1 cellular context compared by ENCODE assay signal in the genomic region with DNA sequence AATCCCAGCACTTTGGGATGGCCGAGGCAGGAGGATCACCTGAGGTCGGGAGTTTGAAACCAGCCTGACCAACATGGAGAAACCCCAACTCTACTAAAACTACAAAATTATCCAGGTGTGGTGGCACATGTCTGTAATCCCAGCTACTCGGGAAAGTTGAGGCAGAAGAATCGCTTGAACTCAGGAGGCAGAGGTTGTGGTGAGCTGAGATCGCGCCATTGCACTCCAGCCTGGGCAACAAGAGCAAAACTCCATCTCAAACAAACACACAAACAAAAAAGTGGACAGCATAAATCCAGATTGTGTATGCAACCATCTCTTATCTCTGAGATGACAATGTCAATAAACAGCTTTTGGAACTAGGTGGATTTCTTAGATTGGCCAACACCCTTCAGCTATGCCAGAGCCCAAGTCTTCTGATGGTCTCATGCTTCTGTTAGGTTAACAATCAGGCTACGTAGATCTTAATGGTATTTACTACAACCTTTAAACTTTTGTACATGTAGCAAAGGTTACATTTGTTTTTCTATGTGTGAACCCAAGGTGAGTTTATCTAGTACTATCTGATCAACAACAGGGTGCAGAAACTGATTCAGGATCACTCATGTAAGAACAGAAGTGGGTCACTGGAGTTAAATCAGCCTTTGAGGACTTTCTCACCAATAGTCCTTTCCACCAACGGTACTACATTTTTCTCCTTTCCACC.
A peak's percentile ranks its signal among the peaks of the same experiment; 100 is the strongest.
TF ChIP-seq lines count a peak whose summit lies in the region.

No MANE protein-coding gene starts in this region.

TF ChIP-seq in HepG2, 621 proteins besides CTCF, POLR2A, EP300 and RAD21 (continued from another document):
- TF ChIP-seq ZNF570 (CRISPR knock-in tag; IDR thresholded peaks at IDR 0.05; ENCODE audit: borderline replicate concordance) (no peak), GATAD2A (CRISPR knock-in tag; IDR thresholded peaks at IDR 0.05) (peak; percentile 83), NCOA5 (CRISPR knock-in tag; IDR thresholded peaks at IDR 0.05) (no peak), SATB2 (CRISPR knock-in tag; IDR thresholded peaks at IDR 0.05) (no peak), THAP11 (CRISPR knock-in tag; IDR thresholded peaks at IDR 0.05) (peak; percentile 35; the same call in 1 of the 2 replicates), ZNF776 (CRISPR knock-in tag; IDR thresholded peaks at IDR 0.05) (no peak), ZNF136 (CRISPR knock-in tag; IDR thresholded peaks at IDR 0.05; ENCODE audit: low read depth) (0 out of 2 replicates have a peak, but pooled peaks have one; percentile 47), TCF12 (IDR thresholded peaks at IDR 0.05) (no peak), TCF12 (CRISPR knock-in tag; IDR thresholded peaks at IDR 0.05) (0 out of 2 replicates have a peak, but pooled peaks have one; percentile 45), ONECUT2 (CRISPR knock-in tag; IDR thresholded peaks at IDR 0.05) (no peak), TCF7 (IDR thresholded peaks at IDR 0.05; ENCODE audit: low read depth) (peak; percentile 60), ZEB1 (IDR thresholded peaks at IDR 0.05; ENCODE audit: insufficient replicate concordance, low read depth) (peak; percentile 40), ZNF619 (CRISPR knock-in tag; IDR thresholded peaks at IDR 0.05) (no peak), AGO2 (optimal IDR thresholded peaks at IDR 0.05; ENCODE audit: low read depth, low read length) (no peak), ZMYM3 (CRISPR knock-in tag; IDR thresholded peaks at IDR 0.05) (0 out of 2 replicates have a peak, but pooled peaks have one; percentile 13), CBX2 (IDR thresholded peaks at IDR 0.05; ENCODE audit: low read depth, low read length) (no peak), CBX2 (CRISPR knock-in tag; IDR thresholded peaks at IDR 0.05; ENCODE audit: low read depth) (no peak), ZNF264 (CRISPR knock-in tag; IDR thresholded peaks at IDR 0.05) (no peak), CBFB (CRISPR knock-in tag; IDR thresholded peaks at IDR 0.05) (no peak), RFXANK (CRISPR knock-in tag; IDR thresholded peaks at IDR 0.05) (no peak), SOX5 (CRISPR knock-in tag; IDR thresholded peaks at IDR 0.05; ENCODE audit: borderline replicate concordance) (peak; percentile 84), TEAD3 (CRISPR knock-in tag; optimal IDR thresholded peaks at IDR 0.05; ENCODE audit: borderline replicate concordance) (peak; percentile 75), ZNF589 (CRISPR knock-in tag; conservative IDR thresholded peaks at IDR 0.05) (no peak), KLF6 (CRISPR knock-in tag; IDR thresholded peaks at IDR 0.05) (no peak), ZBTB20 (CRISPR knock-in tag; IDR thresholded peaks at IDR 0.05; ENCODE audit: borderline replicate concordance, low read depth) (peak; percentile 92; the same call in 1 of the 2 replicates), EED (CRISPR knock-in tag; IDR thresholded peaks at IDR 0.05) (no peak), MAFG (CRISPR knock-in tag; IDR thresholded peaks at IDR 0.05) (no peak), NR2F1 (CRISPR knock-in tag; IDR thresholded peaks at IDR 0.05) (peak in 1 of 2 experiments; percentile 76; a peak in 2 of 4 replicates), ZFP36L2 (CRISPR knock-in tag; IDR thresholded peaks at IDR 0.05) (no peak), HDAC2 (CRISPR knock-in tag; IDR thresholded peaks at IDR 0.05) (peak; percentile 50; the same call in 1 of the 2 replicates), NR2F6 (IDR thresholded peaks at IDR 0.05) (peak; percentile 66; the same call in 1 of the 2 replicates), NR2F6 (CRISPR knock-in tag; IDR thresholded peaks at IDR 0.05) (peak; percentile 61), YEATS4 (CRISPR knock-in tag; IDR thresholded peaks at IDR 0.05; ENCODE audit: borderline replicate concordance) (no peak), NCOA2 (CRISPR knock-in tag; IDR thresholded peaks at IDR 0.05) (peak; percentile 67)
- TF ChIP-seq, protein P1, sequence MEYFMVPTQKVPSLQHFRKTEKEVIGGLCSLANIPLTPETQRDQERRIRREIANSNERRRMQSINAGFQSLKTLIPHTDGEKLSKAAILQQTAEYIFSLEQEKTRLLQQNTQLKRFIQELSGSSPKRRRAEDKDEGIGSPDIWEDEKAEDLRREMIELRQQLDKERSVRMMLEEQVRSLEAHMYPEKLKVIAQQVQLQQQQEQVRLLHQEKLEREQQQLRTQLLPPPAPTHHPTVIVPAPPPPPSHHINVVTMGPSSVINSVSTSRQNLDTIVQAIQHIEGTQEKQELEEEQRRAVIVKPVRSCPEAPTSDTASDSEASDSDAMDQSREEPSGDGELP (IDR thresholded peaks at IDR 0.05; ENCODE audit: borderline replicate concordance, low read depth), result no peak
- TF ChIP-seq, protein P2, sequence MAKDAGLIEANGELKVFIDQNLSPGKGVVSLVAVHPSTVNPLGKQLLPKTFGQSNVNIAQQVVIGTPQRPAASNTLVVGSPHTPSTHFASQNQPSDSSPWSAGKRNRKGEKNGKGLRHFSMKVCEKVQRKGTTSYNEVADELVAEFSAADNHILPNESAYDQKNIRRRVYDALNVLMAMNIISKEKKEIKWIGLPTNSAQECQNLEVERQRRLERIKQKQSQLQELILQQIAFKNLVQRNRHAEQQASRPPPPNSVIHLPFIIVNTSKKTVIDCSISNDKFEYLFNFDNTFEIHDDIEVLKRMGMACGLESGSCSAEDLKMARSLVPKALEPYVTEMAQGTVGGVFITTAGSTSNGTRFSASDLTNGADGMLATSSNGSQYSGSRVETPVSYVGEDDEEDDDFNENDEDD (CRISPR knock-in tag; IDR thresholded peaks at IDR 0.05; ENCODE audit: borderline replicate concordance), result no peak
- TF ChIP-seq, protein P3, sequence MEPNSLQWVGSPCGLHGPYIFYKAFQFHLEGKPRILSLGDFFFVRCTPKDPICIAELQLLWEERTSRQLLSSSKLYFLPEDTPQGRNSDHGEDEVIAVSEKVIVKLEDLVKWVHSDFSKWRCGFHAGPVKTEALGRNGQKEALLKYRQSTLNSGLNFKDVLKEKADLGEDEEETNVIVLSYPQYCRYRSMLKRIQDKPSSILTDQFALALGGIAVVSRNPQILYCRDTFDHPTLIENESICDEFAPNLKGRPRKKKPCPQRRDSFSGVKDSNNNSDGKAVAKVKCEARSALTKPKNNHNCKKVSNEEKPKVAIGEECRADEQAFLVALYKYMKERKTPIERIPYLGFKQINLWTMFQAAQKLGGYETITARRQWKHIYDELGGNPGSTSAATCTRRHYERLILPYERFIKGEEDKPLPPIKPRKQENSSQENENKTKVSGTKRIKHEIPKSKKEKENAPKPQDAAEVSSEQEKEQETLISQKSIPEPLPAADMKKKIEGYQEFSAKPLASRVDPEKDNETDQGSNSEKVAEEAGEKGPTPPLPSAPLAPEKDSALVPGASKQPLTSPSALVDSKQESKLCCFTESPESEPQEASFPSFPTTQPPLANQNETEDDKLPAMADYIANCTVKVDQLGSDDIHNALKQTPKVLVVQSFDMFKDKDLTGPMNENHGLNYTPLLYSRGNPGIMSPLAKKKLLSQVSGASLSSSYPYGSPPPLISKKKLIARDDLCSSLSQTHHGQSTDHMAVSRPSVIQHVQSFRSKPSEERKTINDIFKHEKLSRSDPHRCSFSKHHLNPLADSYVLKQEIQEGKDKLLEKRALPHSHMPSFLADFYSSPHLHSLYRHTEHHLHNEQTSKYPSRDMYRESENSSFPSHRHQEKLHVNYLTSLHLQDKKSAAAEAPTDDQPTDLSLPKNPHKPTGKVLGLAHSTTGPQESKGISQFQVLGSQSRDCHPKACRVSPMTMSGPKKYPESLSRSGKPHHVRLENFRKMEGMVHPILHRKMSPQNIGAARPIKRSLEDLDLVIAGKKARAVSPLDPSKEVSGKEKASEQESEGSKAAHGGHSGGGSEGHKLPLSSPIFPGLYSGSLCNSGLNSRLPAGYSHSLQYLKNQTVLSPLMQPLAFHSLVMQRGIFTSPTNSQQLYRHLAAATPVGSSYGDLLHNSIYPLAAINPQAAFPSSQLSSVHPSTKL (CRISPR knock-in tag; IDR thresholded peaks at IDR 0.05), result peak; percentile 87
- TF ChIP-seq, protein P4, sequence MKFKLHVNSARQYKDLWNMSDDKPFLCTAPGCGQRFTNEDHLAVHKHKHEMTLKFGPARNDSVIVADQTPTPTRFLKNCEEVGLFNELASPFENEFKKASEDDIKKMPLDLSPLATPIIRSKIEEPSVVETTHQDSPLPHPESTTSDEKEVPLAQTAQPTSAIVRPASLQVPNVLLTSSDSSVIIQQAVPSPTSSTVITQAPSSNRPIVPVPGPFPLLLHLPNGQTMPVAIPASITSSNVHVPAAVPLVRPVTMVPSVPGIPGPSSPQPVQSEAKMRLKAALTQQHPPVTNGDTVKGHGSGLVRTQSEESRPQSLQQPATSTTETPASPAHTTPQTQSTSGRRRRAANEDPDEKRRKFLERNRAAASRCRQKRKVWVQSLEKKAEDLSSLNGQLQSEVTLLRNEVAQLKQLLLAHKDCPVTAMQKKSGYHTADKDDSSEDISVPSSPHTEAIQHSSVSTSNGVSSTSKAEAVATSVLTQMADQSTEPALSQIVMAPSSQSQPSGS (CRISPR knock-in tag; IDR thresholded peaks at IDR 0.05), result peak; percentile 60
- TF ChIP-seq, protein P5, sequence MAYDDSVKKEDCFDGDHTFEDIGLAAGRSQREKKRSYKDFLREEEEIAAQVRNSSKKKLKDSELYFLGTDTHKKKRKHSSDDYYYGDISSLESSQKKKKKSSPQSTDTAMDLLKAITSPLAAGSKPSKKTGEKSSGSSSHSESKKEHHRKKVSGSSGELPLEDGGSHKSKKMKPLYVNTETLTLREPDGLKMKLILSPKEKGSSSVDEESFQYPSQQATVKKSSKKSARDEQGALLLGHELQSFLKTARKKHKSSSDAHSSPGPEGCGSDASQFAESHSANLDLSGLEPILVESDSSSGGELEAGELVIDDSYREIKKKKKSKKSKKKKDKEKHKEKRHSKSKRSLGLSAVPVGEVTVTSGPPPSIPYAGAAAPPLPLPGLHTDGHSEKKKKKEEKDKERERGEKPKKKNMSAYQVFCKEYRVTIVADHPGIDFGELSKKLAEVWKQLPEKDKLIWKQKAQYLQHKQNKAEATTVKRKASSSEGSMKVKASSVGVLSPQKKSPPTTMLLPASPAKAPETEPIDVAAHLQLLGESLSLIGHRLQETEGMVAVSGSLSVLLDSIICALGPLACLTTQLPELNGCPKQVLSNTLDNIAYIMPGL (CRISPR knock-in tag; IDR thresholded peaks at IDR 0.05; ENCODE audit: borderline replicate concordance in 1 of 2, low read depth in 1 of 2), result no peak
- TF ChIP-seq, protein P6, sequence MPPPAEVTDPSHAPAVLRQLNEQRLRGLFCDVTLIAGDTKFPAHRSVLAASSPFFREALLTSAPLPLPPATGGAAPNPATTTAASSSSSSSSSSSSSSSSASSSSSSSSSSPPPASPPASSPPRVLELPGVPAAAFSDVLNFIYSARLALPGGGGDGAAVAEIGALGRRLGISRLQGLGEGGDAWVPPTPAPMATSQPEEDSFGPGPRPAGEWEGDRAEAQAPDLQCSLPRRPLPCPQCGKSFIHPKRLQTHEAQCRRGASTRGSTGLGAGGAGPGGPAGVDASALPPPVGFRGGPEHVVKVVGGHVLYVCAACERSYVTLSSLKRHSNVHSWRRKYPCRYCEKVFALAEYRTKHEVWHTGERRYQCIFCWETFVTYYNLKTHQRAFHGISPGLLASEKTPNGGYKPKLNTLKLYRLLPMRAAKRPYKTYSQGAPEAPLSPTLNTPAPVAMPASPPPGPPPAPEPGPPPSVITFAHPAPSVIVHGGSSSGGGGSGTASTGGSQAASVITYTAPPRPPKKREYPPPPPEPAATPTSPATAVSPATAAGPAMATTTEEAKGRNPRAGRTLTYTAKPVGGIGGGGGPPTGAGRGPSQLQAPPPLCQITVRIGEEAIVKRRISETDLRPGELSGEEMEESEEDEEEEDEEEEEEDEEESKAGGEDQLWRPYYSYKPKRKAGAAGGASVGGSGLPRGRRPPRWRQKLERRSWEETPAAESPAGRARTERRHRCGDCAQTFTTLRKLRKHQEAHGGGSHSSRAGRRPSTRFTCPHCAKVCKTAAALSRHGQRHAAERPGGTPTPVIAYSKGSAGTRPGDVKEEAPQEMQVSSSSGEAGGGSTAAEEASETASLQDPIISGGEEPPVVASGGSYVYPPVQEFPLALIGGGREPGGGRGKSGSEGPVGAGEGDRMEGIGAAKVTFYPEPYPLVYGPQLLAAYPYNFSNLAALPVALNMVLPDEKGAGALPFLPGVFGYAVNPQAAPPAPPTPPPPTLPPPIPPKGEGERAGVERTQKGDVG (CRISPR knock-in tag; IDR thresholded peaks at IDR 0.05; ENCODE audit: borderline replicate concordance), result peak; percentile 90; the same call in 1 of the 2 replicates
